Comparison of ENCODE assay signal across 1 cellular context in genomic region chr3:195209836-195210551, GRCh38.
TF ChIP-seq lines count a peak whose summit lies in the region.

No MANE protein-coding gene starts in this region.

TF ChIP-seq in GM23338, 12 proteins besides CTCF, POLR2A, EP300 and RAD21 (continued from another document):
- TF ChIP-seq NANOG (IDR thresholded peaks at IDR 0.05; ENCODE audit: borderline replicate concordance) (no peak), ETS1 (IDR thresholded peaks at IDR 0.05) (no peak), STAT1 (IDR thresholded peaks at IDR 0.05; ENCODE audit: unreplicated experiment) (no peak)
